ENCODE assay signal across 11 cellular contexts in the genomic region with DNA sequence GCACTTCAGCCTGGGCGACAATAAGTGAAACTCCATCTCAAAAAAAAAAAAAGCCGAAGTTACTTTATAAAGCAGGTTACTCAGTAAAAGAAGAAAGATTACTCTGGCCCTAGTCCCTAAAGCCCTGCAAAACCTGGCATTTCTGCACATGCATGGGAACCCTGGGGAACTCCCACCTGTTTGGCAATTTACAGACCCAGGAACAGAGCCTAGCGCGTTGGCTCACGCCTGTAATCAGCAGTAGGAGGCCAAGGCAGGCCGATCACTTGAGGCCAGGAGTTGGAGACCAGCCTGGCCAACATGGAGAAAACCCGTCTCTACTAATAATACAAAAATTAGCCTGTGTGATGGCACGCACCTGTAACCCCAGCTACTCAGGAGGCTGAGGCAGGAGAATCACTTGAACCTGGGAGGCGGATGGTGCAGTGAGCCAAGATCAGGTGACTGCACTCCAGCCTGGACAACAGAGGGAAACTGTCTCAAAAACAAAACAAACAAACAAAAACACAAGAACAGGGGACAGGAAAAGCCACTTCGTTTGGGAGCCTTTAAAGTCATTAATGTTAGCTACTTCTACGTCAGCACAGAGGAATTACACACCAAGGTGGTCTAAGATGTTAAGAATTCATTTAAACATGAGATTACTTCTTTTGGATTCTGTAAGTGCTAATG. TPM values are rescaled to one million over a fixed set of nuclear protein-coding genes. Genes with fewer than 3 reads are reported as not detected.
A peak's percentile ranks its signal among the peaks of the same experiment; 100 is the strongest.
DNase-seq lines count a peak whose midpoint lies in the region; ATAC-seq, FAIRE-seq and TF ChIP-seq lines count a peak whose summit lies in the region.
"Had no signal": no experiment of that assay in that cellular context is flagged by ENCODE, and none has a peak within 500 bp of the region (broad histone marks: within the 10 kb centered on the region; RNA-seq: fewer than 3 reads in every experiment).

No MANE protein-coding gene starts in this region.

- H3K9me3 ChIP-seq in body of pancreas (no peaks in the 10 kb centered on the region), parathyroid adenoma (ENCODE audit: control insufficient read depth, low read length) (no peaks in the 10 kb centered on the region)

- H3K36me3 ChIP-seq in body of pancreas (replicated peaks in 1 of 2; ENCODE audit: insufficient read depth in 1 of 2, low read depth in 2 of 2) (no peaks in the 10 kb centered on the region), parathyroid adenoma (ENCODE audit: control insufficient read depth, insufficient read depth, low read length) (no peaks in the 10 kb centered on the region)

- TF ChIP-seq POLR2A in body of pancreas (IDR thresholded peaks at IDR 0.05) (no peak), GM12892 (IDR thresholded peaks at IDR 0.05; ENCODE audit: low read depth, low read length) (no peak)

- no peak for FAIRE-seq in GM12892 (lab: Jason Lieb, UNC)
- FAIRE-seq: G401.6 had no signal

- intact Hi-C loops in body of pancreas (cut with DNase I) (loop anchor here (10.0 kb wide), 1 partner anchor 131 kb away; no protein-coding TSS in a partner anchor), left ventricle myocardium superior (cut with micrococcal nuclease) (no loop called here)

- H3K4me1 ChIP-seq in body of pancreas (no peaks in the 10 kb centered on the region), parathyroid adenoma (peaks cover 7% of the 10 kb centered on the region)

- no peaks in the 10 kb centered on the region for H3K79me2 ChIP-seq in parathyroid adenoma

- TF ChIP-seq CTCF in AG10803 (conservative IDR thresholded peaks at IDR 0.05; ENCODE audit: low read length) (no peak), body of pancreas (IDR thresholded peaks at IDR 0.05) (no peak), parathyroid adenoma (IDR thresholded peaks at IDR 0.05) (no peak)

- H3K27me3 ChIP-seq in body of pancreas (no peaks in the 10 kb centered on the region), parathyroid adenoma (ENCODE audit: control insufficient read depth, insufficient read depth, low read length) (no peaks in the 10 kb centered on the region)

- no peak overlapping the region for H3K9ac ChIP-seq in parathyroid adenoma

- whole genome bisulfite sequencing in body of pancreas, 2 donors = 58 to 83% methylated on average over 11 of the region's 11 CpGs

- peak overlapping the region in 1 of 4 donors; percentile 33 for H3K27ac ChIP-seq in body of pancreas
- no peak overlapping the region for H3K27ac ChIP-seq in parathyroid adenoma

- H3K4me2 ChIP-seq in parathyroid adenoma (ENCODE audit: low read length) = no peak overlapping the region

- peak overlapping the region; percentile 23 for H2AFZ ChIP-seq in parathyroid adenoma

- ATAC-seq in body of pancreas (no peak), left ventricle myocardium superior (peak; percentile 76)

- H3K4me3 ChIP-seq in AG10803 (ENCODE audit: low read length) = no peak overlapping the region
- no peak overlapping the region for H3K4me3 ChIP-seq in body of pancreas
- no peak overlapping the region for H3K4me3 ChIP-seq in parathyroid adenoma (ENCODE audit: low read depth, low read length)

- DNase-seq in AG10803 (ENCODE audit: low read depth) (peak; percentile 31), body of pancreas (peak; percentile 7 to 42 (median 19)), left ventricle myocardium superior (peak; percentile 65), GM12892 (ENCODE audit: insufficient read length) (no peak), activated gamma-delta T cell (lab: John Stamatoyannopoulos, UW) (no peak), NCI-H1105 treated with DMSO at 0.1 percent for 48 hours (lab: John Stamatoyannopoulos, UW) (no peak), NAMALWA (ENCODE audit: low spot score) (no peak)
- DNase-seq: activated T-cell treated with anti-CD3 and anti-CD28 coated beads for 4 hours; central memory CD4-positive, alpha-beta T cell had no signal

RNA-seq across cellular contexts. Expression of gene SPTSSA, which starts 34.1 kb away (rescaled TPM):
- total RNA-seq in body of pancreas = 10 to 100 TPM; 10.5 to 14.5 TPM
- 14.2 TPM for total RNA-seq in left ventricle myocardium superior
- 26.3 TPM for polyA plus RNA-seq in GM12892 (2012; ENCODE audit: missing spikeins)

RNA-seq across cellular contexts. Expression of gene EAPP, which starts 43.4 kb away (rescaled TPM):
- total RNA-seq in body of pancreas (10 to 100 TPM; 11.9 to 27.8 TPM), left ventricle myocardium superior (19.3 TPM)
- 38.3 TPM for polyA plus RNA-seq in GM12892 (2012; ENCODE audit: missing spikeins)

Comparison
In these comparisons a context has a peak if more than half of its experiments do, and no peak if none do; other contexts are left out.
1. DNase-seq: peak in AG10803 (single experiment), body of pancreas (4 of 4) and left ventricle myocardium superior (single experiment); none in GM12892 (single experiment), activated gamma-delta T cell (single experiment), NCI-H1105 treated with DMSO at 0.1 percent for 48 hours (single experiment) and NAMALWA (single experiment).